Comparison of ENCODE assay signal across 13 cellular contexts in the genomic region with DNA sequence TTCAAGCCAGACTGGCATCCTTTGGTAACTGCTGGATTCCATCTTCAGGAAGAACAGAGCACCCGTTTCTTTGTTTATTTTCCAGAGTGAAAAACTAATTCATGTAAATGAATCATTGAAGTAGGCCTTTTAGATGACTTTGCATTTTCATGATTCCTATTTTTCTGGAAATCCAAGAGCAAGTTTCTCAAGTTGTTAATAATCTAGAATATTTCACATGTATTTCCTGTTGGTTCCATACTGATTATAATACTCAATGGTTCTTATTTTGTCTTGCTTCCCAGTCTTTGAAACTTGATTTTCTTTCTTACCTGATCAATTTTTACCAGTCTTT.
A peak's percentile ranks its signal among the peaks of the same experiment; 100 is the strongest.
DNase-seq lines count a peak whose midpoint lies in the region; ATAC-seq and TF ChIP-seq lines count a peak whose summit lies in the region.
"Had no signal": no experiment of that assay in that cellular context is flagged by ENCODE, and none has a peak within 500 bp of the region (broad histone marks: within the 10 kb centered on the region; RNA-seq: fewer than 3 reads in every experiment).

No MANE protein-coding gene starts in this region.

- peaks cover 4 to 8% of the 10 kb centered on the region in 2 donors for H3K27me3 Mint-ChIP-seq in CD8-positive, alpha-beta memory T cell
- no peaks in the 10 kb centered on the region for H3K27me3 Mint-ChIP-seq in endodermal cell (ENCODE audit: insufficient read depth)
- H3K27me3 Mint-ChIP-seq in naive thymus-derived CD4-positive, alpha-beta T cell: peaks cover 0 to 26% (median 0%) of the 10 kb centered on the region in 5 donors

- no peak for ATAC-seq in naive thymus-derived CD4-positive, alpha-beta T cell
- ATAC-seq: CD8-positive, alpha-beta T cell had no signal

- H3K4me2 ChIP-seq in Karpas-422 (ENCODE audit: low read depth, low read length, poor library complexity, severe bottlenecking) (no peak overlapping the region), neuronal stem cell (ENCODE audit: insufficient read depth, low read length, poor library complexity, severe bottlenecking) (no peak overlapping the region)

- H3K36me3 ChIP-seq in CD8-positive, alpha-beta memory T cell (ENCODE audit: insufficient read depth, low read length): no peaks in the 10 kb centered on the region
- no peaks in the 10 kb centered on the region for H3K36me3 ChIP-seq in Karpas-422 (ENCODE audit: insufficient read depth, low read length)
- no peaks in the 10 kb centered on the region for H3K36me3 ChIP-seq in endodermal cell (ENCODE audit: control insufficient read depth, insufficient read depth, low read length)
- H3K36me3 ChIP-seq in neuronal stem cell (replicated peaks in 1 of 2; ENCODE audit: control insufficient read depth in 2 of 2, insufficient read depth in 2 of 2, low read length in 2 of 2): no peaks in the 10 kb centered on the region
- no peaks in the 10 kb centered on the region for H3K36me3 ChIP-seq in naive thymus-derived CD4-positive, alpha-beta T cell (ENCODE audit: control insufficient read depth in 2 of 3, insufficient read depth in 3 of 3, low read length in 3 of 3)
- H3K36me3 ChIP-seq: HAP-1 had no signal

- no peaks in the 10 kb centered on the region for H3K79me1 ChIP-seq in neuronal stem cell (ENCODE audit: low read depth, low read length)

- H2AK5ac ChIP-seq in neuronal stem cell (ENCODE audit: low read depth, low read length): no peak overlapping the region

- H2BK5ac ChIP-seq in neuronal stem cell (ENCODE audit: low read length): no peak overlapping the region

- H2BK15ac ChIP-seq in neuronal stem cell (ENCODE audit: low read length): no peak overlapping the region

- H3K4me1 ChIP-seq in CD8-positive, alpha-beta memory T cell (ENCODE audit: insufficient read depth, low read length): no peaks in the 10 kb centered on the region
- H3K4me1 ChIP-seq in Karpas-422 (ENCODE audit: low read length) (peaks cover 67% of the 10 kb centered on the region), endodermal cell (ENCODE audit: control insufficient read depth, insufficient read depth, low read length) (peaks cover 12% of the 10 kb centered on the region), neuronal stem cell (ENCODE audit: control insufficient read depth in 2 of 2, insufficient read depth in 1 of 2, low read depth in 1 of 2, low read length in 2 of 2) (peaks cover 4 to 8% of the 10 kb centered on the region in 2 donors)
- no peaks in the 10 kb centered on the region for H3K4me1 ChIP-seq in naive thymus-derived CD4-positive, alpha-beta T cell (ENCODE audit: control insufficient read depth in 2 of 2, insufficient read depth in 2 of 2, low read length in 2 of 2)
- H3K4me1 ChIP-seq: Caco-2, HAP-1 had no signal

- H3K9me3 ChIP-seq in CD8-positive, alpha-beta memory T cell (ENCODE audit: low read length): no peaks in the 10 kb centered on the region
- H3K9me3 ChIP-seq in Karpas-422 (ENCODE audit: low read length) (no peaks in the 10 kb centered on the region), endodermal cell (ENCODE audit: control insufficient read depth, low read length) (no peaks in the 10 kb centered on the region), neuronal stem cell (replicated peaks in 1 of 2; ENCODE audit: control insufficient read depth in 2 of 2, insufficient read depth in 1 of 2, low read depth in 1 of 2, low read length in 2 of 2) (no peaks in the 10 kb centered on the region)
- no peaks in the 10 kb centered on the region for H3K9me3 ChIP-seq in naive thymus-derived CD4-positive, alpha-beta T cell (ENCODE audit: control insufficient read depth in 2 of 3, low read length in 3 of 3)
- H3K9me3 ChIP-seq: Caco-2, HAP-1 had no signal

- no peak for TF ChIP-seq CTCF in endodermal cell (conservative IDR thresholded peaks at IDR 0.05)

- no peaks in the 10 kb centered on the region for H3K9me2 ChIP-seq in Karpas-422 (replicated peaks; ENCODE audit: insufficient read depth, low read length)

- no peak overlapping the region for H3K4me3 ChIP-seq in CD8-positive, alpha-beta memory T cell (ENCODE audit: low read length)
- H3K4me3 ChIP-seq in Karpas-422 (ENCODE audit: low read length) (no peak overlapping the region), endodermal cell (ENCODE audit: low read length) (peak overlapping the region; percentile 58), neuronal stem cell (ENCODE audit: low read length in 2 of 2) (no peak overlapping the region)
- H3K4me3 ChIP-seq in naive thymus-derived CD4-positive, alpha-beta T cell (ENCODE audit: low read length): no peak overlapping the region
- H3K4me3 ChIP-seq: HAP-1 had no signal

- no peak overlapping the region for H3K23ac ChIP-seq in neuronal stem cell (ENCODE audit: low read depth, low read length, poor library complexity)

- H3K9ac ChIP-seq in Karpas-422 (ENCODE audit: low read length) (no peak overlapping the region), endodermal cell (ENCODE audit: extremely low read depth, low read length, poor library complexity, severe bottlenecking) (no peak overlapping the region), neuronal stem cell (ENCODE audit: low read depth, low read length, poor library complexity) (no peak overlapping the region)

- no peak overlapping the region for H3K27ac Mint-ChIP-seq in CD8-positive, alpha-beta memory T cell
- no peak overlapping the region for H3K27ac Mint-ChIP-seq in endodermal cell
- no peak overlapping the region for H3K27ac Mint-ChIP-seq in naive thymus-derived CD4-positive, alpha-beta T cell
- H3K27ac Mint-ChIP-seq: CD14-positive monocyte; CD8-positive, alpha-beta T cell had no signal

- no peak overlapping the region for H3K18ac ChIP-seq in neuronal stem cell (ENCODE audit: low read length)

- H3K27ac ChIP-seq in CD8-positive, alpha-beta memory T cell (ENCODE audit: low read depth, low read length): peak overlapping the region; percentile 17
- 0 out of 2 replicates have a peak overlapping the region, but pooled peaks have one; percentile 2 for H3K27ac ChIP-seq in Karpas-422 (ENCODE audit: low read length)
- no peak overlapping the region for H3K27ac ChIP-seq in endodermal cell (ENCODE audit: low read depth, low read length)
- H3K27ac ChIP-seq in neuronal stem cell (replicated peaks; ENCODE audit: low read length): peak overlapping the region; percentile 62
- no peak overlapping the region for H3K27ac ChIP-seq in naive thymus-derived CD4-positive, alpha-beta T cell (ENCODE audit: low read depth, low read length)

- no peak overlapping the region for H3K4ac ChIP-seq in neuronal stem cell (ENCODE audit: low read length)

- H3K27me3 ChIP-seq in CD8-positive, alpha-beta memory T cell (ENCODE audit: insufficient read depth, low read length, poor library complexity, severe bottlenecking): no peaks in the 10 kb centered on the region
- H3K27me3 ChIP-seq in Karpas-422 (ENCODE audit: low read length): no peaks in the 10 kb centered on the region
- H3K27me3 ChIP-seq in endodermal cell (ENCODE audit: control insufficient read depth, insufficient read depth, low read length, poor library complexity, severe bottlenecking): no peaks in the 10 kb centered on the region
- H3K27me3 ChIP-seq in neuronal stem cell (ENCODE audit: control insufficient read depth in 3 of 3, insufficient read depth in 3 of 3, low read depth in 1 of 3, low read length in 3 of 3): no peaks in the 10 kb centered on the region
- H3K27me3 ChIP-seq in naive thymus-derived CD4-positive, alpha-beta T cell (ENCODE audit: control insufficient read depth in 2 of 2, insufficient read depth in 2 of 2, low read length in 2 of 2): no peaks in the 10 kb centered on the region

- H2AFZ ChIP-seq in Karpas-422 (ENCODE audit: low read length) (no peak overlapping the region), neuronal stem cell (ENCODE audit: low read length) (no peak overlapping the region)

- H3K4me1 Mint-ChIP-seq in CD8-positive, alpha-beta memory T cell: peaks cover 6 to 35% (median 11%) of the 10 kb centered on the region in 3 donors
- H3K4me1 Mint-ChIP-seq in endodermal cell: peaks cover 25% of the 10 kb centered on the region
- peaks cover 0 to 18% (median 4%) of the 10 kb centered on the region in 7 donors for H3K4me1 Mint-ChIP-seq in naive thymus-derived CD4-positive, alpha-beta T cell

- no peak overlapping the region for H4K91ac ChIP-seq in neuronal stem cell (ENCODE audit: low read depth, low read length, poor library complexity)

- intact Hi-C loops in naive thymus-derived CD4-positive, alpha-beta T cell (cut with micrococcal nuclease): no loop called here

- H2BK120ac ChIP-seq in neuronal stem cell (ENCODE audit: low read depth, low read length): no peak overlapping the region

- POLR2A ChIA-PET in CD8-positive, alpha-beta memory T cell (lab: Charles Lee): no interaction called here
- POLR2A ChIA-PET in naive thymus-derived CD4-positive, alpha-beta T cell (lab: Charles Lee): interaction anchor here (0.6 kb wide), 1 partner anchor 397 kb away, joined by 4 read pairs; no protein-coding TSS in a partner anchor

- H3K14ac ChIP-seq in neuronal stem cell (ENCODE audit: low read length): no peak overlapping the region

- no peak overlapping the region for H3K4me3 Mint-ChIP-seq in CD8-positive, alpha-beta memory T cell
- no peak overlapping the region for H3K4me3 Mint-ChIP-seq in endodermal cell
- H3K4me3 Mint-ChIP-seq in naive thymus-derived CD4-positive, alpha-beta T cell: no peak overlapping the region
- H3K4me3 Mint-ChIP-seq: CD14-positive monocyte; CD8-positive, alpha-beta T cell had no signal

- no peaks in the 10 kb centered on the region for H3K9me3 Mint-ChIP-seq in CD8-positive, alpha-beta memory T cell
- H3K9me3 Mint-ChIP-seq in endodermal cell: no peaks in the 10 kb centered on the region
- no peaks in the 10 kb centered on the region for H3K9me3 Mint-ChIP-seq in naive thymus-derived CD4-positive, alpha-beta T cell
- H3K9me3 Mint-ChIP-seq: CD8-positive, alpha-beta T cell had no signal

- DNase-seq in CD8-positive, alpha-beta memory T cell: no peak
- DNase-seq in Karpas-422 (no peak), endodermal cell (no peak), neuronal stem cell (ENCODE audit: low spot score) (no peak), HuH-7 (ENCODE audit: low spot score) (no peak)
- no peak for DNase-seq in activated effector memory CD4-positive, alpha-beta T cell treated with anti-CD3 and anti-CD28 coated beads, Interleukin-2, amount 50 U/mL, for 16 hours
- no peak for DNase-seq in naive thymus-derived CD4-positive, alpha-beta T cell
- DNase-seq: Caco-2, DMS53, GF-D8 had no signal

- H3K79me2 ChIP-seq in Karpas-422 (ENCODE audit: low read length): no peaks in the 10 kb centered on the region

- CTCF ChIA-PET in CD8-positive, alpha-beta memory T cell (lab: Charles Lee): no interaction called here
- CTCF ChIA-PET in naive thymus-derived CD4-positive, alpha-beta T cell (lab: Charles Lee): interaction anchor here (1.7 kb wide), 1 partner anchor 69 kb away, joined by 3 read pairs; no protein-coding TSS in a partner anchor

- no peak overlapping the region for H4K8ac ChIP-seq in neuronal stem cell (ENCODE audit: low read depth, low read length)

- no peaks in the 10 kb centered on the region for H4K20me1 ChIP-seq in Karpas-422 (ENCODE audit: insufficient read depth, low read depth, low read length)

- WGBS in endodermal cell (ENCODE audit: insufficient coverage in 1 of 2, insufficient read length in 1 of 2), 2 experiments: 83 to 88% methylated on average over 1 of the region's 1 CpG
- no CpG with 5 or more reads among the region's 1 CpG for WGBS in neuronal stem cell (ENCODE audit: extremely low coverage in 2 of 2, insufficient read length in 2 of 2, insufficient replicate concordance in 1 of 2), 2 donors

- no peak overlapping the region for H2BK12ac ChIP-seq in neuronal stem cell (ENCODE audit: low read length)

- peaks cover 0 to 4% (median 0%) of the 10 kb centered on the region in 3 donors for H3K36me3 Mint-ChIP-seq in CD8-positive, alpha-beta memory T cell
- no peaks in the 10 kb centered on the region for H3K36me3 Mint-ChIP-seq in endodermal cell (ENCODE audit: low read depth)
- H3K36me3 Mint-ChIP-seq in naive thymus-derived CD4-positive, alpha-beta T cell: no peaks in the 10 kb centered on the region
- H3K36me3 Mint-ChIP-seq: CD14-positive monocyte; CD8-positive, alpha-beta T cell had no signal

Comparison
In these comparisons a context has a peak if more than half of its experiments do, and no peak if none do; other contexts are left out.
1. H3K27ac ChIP-seq: peak in CD8-positive, alpha-beta memory T cell (single experiment), Karpas-422 (single experiment) and neuronal stem cell (single experiment); none in endodermal cell (single experiment) and naive thymus-derived CD4-positive, alpha-beta T cell (single experiment).